ENCODE assay signal across 1 cellular context in genomic region chr2:233375490-233376314, GRCh38.
TF ChIP-seq lines count a peak whose summit lies in the region.

No MANE protein-coding gene starts in this region.

TF ChIP-seq in HepG2, 621 proteins besides CTCF, POLR2A, EP300 and RAD21 (continued from another document):
- peak; percentile 74 for TF ChIP-seq NR2F6 (IDR thresholded peaks at IDR 0.05)
- TF ChIP-seq NR2F6 (CRISPR knock-in tag; IDR thresholded peaks at IDR 0.05): no peak
- TF ChIP-seq, protein P1, sequence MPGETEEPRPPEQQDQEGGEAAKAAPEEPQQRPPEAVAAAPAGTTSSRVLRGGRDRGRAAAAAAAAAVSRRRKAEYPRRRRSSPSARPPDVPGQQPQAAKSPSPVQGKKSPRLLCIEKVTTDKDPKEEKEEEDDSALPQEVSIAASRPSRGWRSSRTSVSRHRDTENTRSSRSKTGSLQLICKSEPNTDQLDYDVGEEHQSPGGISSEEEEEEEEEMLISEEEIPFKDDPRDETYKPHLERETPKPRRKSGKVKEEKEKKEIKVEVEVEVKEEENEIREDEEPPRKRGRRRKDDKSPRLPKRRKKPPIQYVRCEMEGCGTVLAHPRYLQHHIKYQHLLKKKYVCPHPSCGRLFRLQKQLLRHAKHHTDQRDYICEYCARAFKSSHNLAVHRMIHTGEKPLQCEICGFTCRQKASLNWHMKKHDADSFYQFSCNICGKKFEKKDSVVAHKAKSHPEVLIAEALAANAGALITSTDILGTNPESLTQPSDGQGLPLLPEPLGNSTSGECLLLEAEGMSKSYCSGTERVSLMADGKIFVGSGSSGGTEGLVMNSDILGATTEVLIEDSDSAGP (CRISPR knock-in tag; IDR thresholded peaks at IDR 0.05; ENCODE audit: borderline replicate concordance): no peak
- TF ChIP-seq SP140L (CRISPR knock-in tag; IDR thresholded peaks at IDR 0.05; ENCODE audit: borderline replicate concordance): no peak
- TF ChIP-seq, protein P2, sequence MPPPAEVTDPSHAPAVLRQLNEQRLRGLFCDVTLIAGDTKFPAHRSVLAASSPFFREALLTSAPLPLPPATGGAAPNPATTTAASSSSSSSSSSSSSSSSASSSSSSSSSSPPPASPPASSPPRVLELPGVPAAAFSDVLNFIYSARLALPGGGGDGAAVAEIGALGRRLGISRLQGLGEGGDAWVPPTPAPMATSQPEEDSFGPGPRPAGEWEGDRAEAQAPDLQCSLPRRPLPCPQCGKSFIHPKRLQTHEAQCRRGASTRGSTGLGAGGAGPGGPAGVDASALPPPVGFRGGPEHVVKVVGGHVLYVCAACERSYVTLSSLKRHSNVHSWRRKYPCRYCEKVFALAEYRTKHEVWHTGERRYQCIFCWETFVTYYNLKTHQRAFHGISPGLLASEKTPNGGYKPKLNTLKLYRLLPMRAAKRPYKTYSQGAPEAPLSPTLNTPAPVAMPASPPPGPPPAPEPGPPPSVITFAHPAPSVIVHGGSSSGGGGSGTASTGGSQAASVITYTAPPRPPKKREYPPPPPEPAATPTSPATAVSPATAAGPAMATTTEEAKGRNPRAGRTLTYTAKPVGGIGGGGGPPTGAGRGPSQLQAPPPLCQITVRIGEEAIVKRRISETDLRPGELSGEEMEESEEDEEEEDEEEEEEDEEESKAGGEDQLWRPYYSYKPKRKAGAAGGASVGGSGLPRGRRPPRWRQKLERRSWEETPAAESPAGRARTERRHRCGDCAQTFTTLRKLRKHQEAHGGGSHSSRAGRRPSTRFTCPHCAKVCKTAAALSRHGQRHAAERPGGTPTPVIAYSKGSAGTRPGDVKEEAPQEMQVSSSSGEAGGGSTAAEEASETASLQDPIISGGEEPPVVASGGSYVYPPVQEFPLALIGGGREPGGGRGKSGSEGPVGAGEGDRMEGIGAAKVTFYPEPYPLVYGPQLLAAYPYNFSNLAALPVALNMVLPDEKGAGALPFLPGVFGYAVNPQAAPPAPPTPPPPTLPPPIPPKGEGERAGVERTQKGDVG (CRISPR knock-in tag; IDR thresholded peaks at IDR 0.05; ENCODE audit: borderline replicate concordance): 0 out of 2 replicates have a peak, but pooled peaks have one; percentile 50
TF ChIP-seq in HepG2: peak in this region for 6.
